In genomic region chr12:106760184-106760531, GRCh38 we compare ENCODE assay signal across 8 cellular contexts. TPM values are rescaled to one million over a fixed set of nuclear protein-coding genes. Genes with fewer than 3 reads are reported as not detected.
DNase-seq lines count a peak whose midpoint lies in the region; ATAC-seq and TF ChIP-seq lines count a peak whose summit lies in the region.

No MANE protein-coding gene starts in this region.

- H3K4me3 ChIP-seq in CD4-positive, alpha-beta memory T cell (ENCODE audit: low read length in 2 of 2) = peak overlapping the region in 1 of 2 donors; percentile 34
- no peak overlapping the region for H3K4me3 ChIP-seq in body of pancreas

- H3K9me3 ChIP-seq in CD4-positive, alpha-beta memory T cell (ENCODE audit: control insufficient read depth in 1 of 2, low read length in 2 of 2) = no peaks in the 10 kb centered on the region
- no peaks in the 10 kb centered on the region for H3K9me3 ChIP-seq in body of pancreas

- H3K4me1 Mint-ChIP-seq in CD4-positive, alpha-beta memory T cell = peaks cover 19 to 41% (median 27%) of the 10 kb centered on the region in 4 donors

- peaks cover 26% of the 10 kb centered on the region for H3K4me1 ChIP-seq in CD4-positive, alpha-beta memory T cell (ENCODE audit: insufficient read depth, low read length)
- H3K4me1 ChIP-seq in body of pancreas = peaks cover 7% of the 10 kb centered on the region

- no peaks in the 10 kb centered on the region for H3K36me3 ChIP-seq in CD4-positive, alpha-beta memory T cell (ENCODE audit: insufficient read depth, low read length)
- no peaks in the 10 kb centered on the region for H3K36me3 ChIP-seq in body of pancreas (replicated peaks in 1 of 2; ENCODE audit: insufficient read depth in 1 of 2, low read depth in 2 of 2)

- H3K27ac Mint-ChIP-seq in CD4-positive, alpha-beta memory T cell = peak overlapping the region; percentile 89 to 98 (median 94)

- 47 to 54% methylated on average over 2 of the region's 2 CpGs for WGBS in body of pancreas, 2 donors

- no peaks in the 10 kb centered on the region for H3K36me3 Mint-ChIP-seq in CD4-positive, alpha-beta memory T cell

- intact Hi-C loops in CD4-positive, alpha-beta memory T cell (cut with micrococcal nuclease) = no loop called here
- intact Hi-C loops in body of pancreas (cut with DNase I) = no loop called here

- no peaks in the 10 kb centered on the region for H3K27me3 Mint-ChIP-seq in CD4-positive, alpha-beta memory T cell

- peak overlapping the region; percentile 64 for H3K27ac ChIP-seq in CD4-positive, alpha-beta memory T cell (ENCODE audit: low read depth, low read length)
- H3K27ac ChIP-seq in body of pancreas = no peak overlapping the region

- TF ChIP-seq POLR2A in body of pancreas (IDR thresholded peaks at IDR 0.05) = no peak

- DNase-seq in CD4-positive, alpha-beta memory T cell = peak; percentile 38 to 62 (median 47)
- DNase-seq in OCI-M1 (lab: John Stamatoyannopoulos, UW) = peak; percentile 33
- peak; percentile 40 for DNase-seq in foreskin melanocyte
- DNase-seq in superior temporal gyrus (ENCODE audit: extremely low spot score) = peak; percentile 55
- DNase-seq in body of pancreas = no peak
- no peak for DNase-seq in NCI-H2081 (lab: John Stamatoyannopoulos, UW)

- TF ChIP-seq CTCF in body of pancreas (IDR thresholded peaks at IDR 0.05) = no peak

- H3K4me3 Mint-ChIP-seq in CD4-positive, alpha-beta memory T cell = peak overlapping the region; percentile 74 to 88 (median 86)

- peaks cover 0 to 1% (median 0%) of the 10 kb centered on the region in 8 donors for H3K9me3 Mint-ChIP-seq in CD4-positive, alpha-beta memory T cell

- CTCF ChIA-PET in CD4-positive, alpha-beta memory T cell (lab: Charles Lee; ENCODE audit: partially characterized antibody) = interaction anchor here (1.4 to 1.5 kb wide), 2 partner anchors 11 to 13 kb away, joined by 4 to 8 read pairs; no protein-coding TSS in a partner anchor

- no peaks in the 10 kb centered on the region for H3K27me3 ChIP-seq in CD4-positive, alpha-beta memory T cell (ENCODE audit: insufficient read depth, low read length)
- no peaks in the 10 kb centered on the region for H3K27me3 ChIP-seq in body of pancreas

- peak; percentile 98 for ATAC-seq in GM19023 (IDR thresholded peaks at IDR 0.05; ENCODE audit: unreplicated experiment)
- ATAC-seq in HG03095 (IDR thresholded peaks at IDR 0.05; ENCODE audit: unreplicated experiment) = peak; percentile 97
- no peak for ATAC-seq in body of pancreas

- POLR2A ChIA-PET in CD4-positive, alpha-beta memory T cell (lab: Charles Lee; ENCODE audit: partially characterized antibody) = interaction anchor here (0.8 to 3.8 kb wide), 4 partner anchors 12 to 512 kb away, joined by 3 to 20 read pairs (median 4); no protein-coding TSS in a partner anchor

RNA-seq across cellular contexts. Expression of gene RIC8B, which starts 14.3 kb away (rescaled TPM):
- total RNA-seq in CD4-positive, alpha-beta memory T cell = 10 to 100 TPM; 20.8 to 25.0 TPM
- 10 to 100 TPM in 1 of 2 donors, 1 to 10 TPM in 1; 8.4 to 12.5 TPM for polyA plus RNA-seq in CD4-positive, alpha-beta memory T cell
- 10 to 100 TPM; 15.6 to 22.1 TPM for total RNA-seq in body of pancreas

Comparison
In these comparisons a context has a peak if more than half of its experiments do, and no peak if none do; other contexts are left out.
1. DNase-seq: peak in CD4-positive, alpha-beta memory T cell (5 of 5), OCI-M1 (single experiment), foreskin melanocyte (single experiment) and superior temporal gyrus (single experiment); none in body of pancreas (0 of 4) and NCI-H2081 (0 of 2).